In genomic region chr11:18618341-18619025, GRCh38 we compare ENCODE assay signal across 2 cellular contexts.
TF ChIP-seq lines count a peak whose summit lies in the region.

No MANE protein-coding gene starts in this region.

TF ChIP-seq in SK-N-SH, 30 proteins besides CTCF, POLR2A, EP300 and RAD21:
- no peak for TF ChIP-seq TEAD4 (IDR thresholded peaks at IDR 0.05; ENCODE audit: borderline replicate concordance, insufficient read depth)
- TF ChIP-seq TCF12 (IDR thresholded peaks at IDR 0.05) = peak; percentile 29; the same call in 1 of the 2 replicates
- TF ChIP-seq NFIC (IDR thresholded peaks at IDR 0.05; ENCODE audit: borderline replicate concordance) = peak; percentile 36; the same call in 1 of the 2 replicates
- TF ChIP-seq PBX3 (IDR thresholded peaks at IDR 0.05) = peak; percentile 24; the same call in 1 of the 2 replicates
- TF ChIP-seq MXI1 (IDR thresholded peaks at IDR 0.05; ENCODE audit: low read depth, low read length) = no peak

TF ChIP-seq in endothelial cell of umbilical vein, 7 proteins besides CTCF, POLR2A, EP300 and RAD21:
- TF ChIP-seq FOS (IDR thresholded peaks at IDR 0.05; ENCODE audit: borderline replicate concordance, insufficient read depth, low read length) (peak; percentile 43), MAX (IDR thresholded peaks at IDR 0.05; ENCODE audit: insufficient read depth, insufficient read length) (no peak), GATA2 (IDR thresholded peaks at IDR 0.05; ENCODE audit: insufficient read depth, insufficient read length, low read depth, low read length) (no peak), POLR2AphosphoS5 (IDR thresholded peaks at IDR 0.05; ENCODE audit: insufficient read depth, low read depth, low read length) (no peak), EZH2 (IDR thresholded peaks at IDR 0.05; ENCODE audit: borderline replicate concordance, low read depth, low read length, severe bottlenecking) (no peak)
